In genomic region chr18:63168287-63168686, GRCh38 we compare ENCODE assay signal across 10 cellular contexts.
"Had no signal": no experiment of that assay in that cellular context is flagged by ENCODE, and none has a peak within 500 bp of the region (broad histone marks: within the 10 kb centered on the region; RNA-seq: fewer than 3 reads in every experiment).

No MANE protein-coding gene starts in this region.

- H3K9me3 Mint-ChIP-seq: activated T-cell treated with anti-CD3 and anti-CD28 coated beads, Interleukin-2, amount 50 U/mL, for 4 hours had no signal

- ATAC-seq: activated CD4-positive, CD25-positive, alpha-beta regulatory T cell treated with anti-CD3 and anti-CD28 coated beads, Interleukin-2, amount 50 U/mL, for 24 hours; activated T-cell treated with anti-CD3 and anti-CD28 coated beads, Interleukin-2, amount 50 U/mL, for 4 hours; gastrocnemius medialis; left colon had no signal

- H3K4me3 Mint-ChIP-seq: activated T-cell treated with anti-CD3 and anti-CD28 coated beads, Interleukin-2, amount 50 U/mL, for 4 hours; naive B cell had no signal

- H3K27me3 Mint-ChIP-seq: naive B cell had no signal

- DNase-seq: activated gamma-delta T cell treated with Interleukin-2 at 50 U/mL for 16 hours; activated T-cell treated with anti-CD3 and anti-CD28 coated beads, Interleukin-2, amount 50 U/mL, for 4 hours; gastrocnemius medialis; left colon; naive B cell; stimulated activated CD4-positive, alpha-beta T cell treated with anti-CD3 and anti-CD28 coated beads, Interleukin-2, amount 100 ng/mL, for 48 hours; stimulated activated naive CD4-positive, alpha-beta T cell; SW 1271; trophoblast cell had no signal
